8 cellular contexts compared by ENCODE assay signal in the genomic region with DNA sequence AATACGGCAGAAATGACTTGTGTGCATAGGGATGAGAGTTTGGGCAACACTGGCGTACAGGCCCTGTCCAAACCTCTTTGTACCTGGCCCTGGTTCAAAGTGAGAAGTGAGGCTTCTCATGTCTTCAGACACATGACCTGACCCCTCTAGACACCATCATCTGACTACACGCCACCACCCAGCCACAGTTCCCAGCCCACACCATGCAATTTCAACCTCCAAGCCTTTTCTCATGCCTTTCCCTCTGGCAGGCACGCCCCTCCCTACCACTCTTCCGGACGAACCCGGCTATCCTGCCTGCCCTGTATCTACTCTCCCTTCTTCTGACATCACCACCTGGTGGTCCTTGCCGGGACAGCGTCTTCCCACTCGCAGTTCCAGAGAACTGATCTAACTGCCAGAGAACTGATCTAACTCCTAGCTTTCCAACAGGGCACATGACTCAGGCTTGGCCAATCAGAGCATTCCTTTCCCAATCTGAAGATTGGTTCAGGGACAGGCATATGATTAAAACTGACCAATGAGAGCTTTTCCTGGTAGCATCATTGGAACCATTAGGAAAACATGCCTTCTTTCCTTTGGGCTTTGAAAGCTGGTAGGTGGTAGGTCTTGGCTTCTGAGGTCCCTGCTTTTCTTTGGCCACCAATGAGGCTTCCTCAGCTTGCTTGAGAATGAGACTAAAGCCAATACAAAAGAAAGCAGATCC. TPM values are rescaled to one million over a fixed set of nuclear protein-coding genes. Genes with fewer than 3 reads are reported as not detected.
DNase-seq lines count a peak whose midpoint lies in the region; ATAC-seq, FAIRE-seq and TF ChIP-seq lines count a peak whose summit lies in the region.

No MANE protein-coding gene starts in this region.

- ATAC-seq in CD4-positive, CD25-positive, alpha-beta regulatory T cell (ENCODE audit: low read depth in 2 of 2): no peak
- peak; percentile 38 for ATAC-seq in GM18870 (IDR thresholded peaks at IDR 0.05; ENCODE audit: unreplicated experiment)
- peak; percentile 49 for ATAC-seq in HG03354 (IDR thresholded peaks at IDR 0.05; ENCODE audit: poor library complexity, severe bottlenecking, unreplicated experiment)
- ATAC-seq in pancreas: peak; percentile 50 to 82 (median 74)

- DNase-seq in CD4-positive, CD25-positive, alpha-beta regulatory T cell: peak in 1 of 3 donors; percentile 40
- DNase-seq in NT2/D1 (ENCODE audit: low read depth, low spot score) (peak; percentile 94), glomerular visceral epithelial cell (ENCODE audit: extremely low spot score) (peak; percentile 77), pancreas (peak in 1 of 6 donors; percentile 50)
- DNase-seq in activated effector memory CD4-positive, alpha-beta T cell treated with Interleukin-2 at 50 U/mL for 16 hours: peak; percentile 15
- no peak for DNase-seq in NK-92 treated with Interleukin-12 subunit alpha and Interleukin-12 subunit beta, amount 100 ng/mL, for 24 hours (lab: John Stamatoyannopoulos, UW)

- H3K4me3 Mint-ChIP-seq in CD4-positive, CD25-positive, alpha-beta regulatory T cell: no peak overlapping the region

- no peak overlapping the region for H3K9ac ChIP-seq in NT2/D1 (ENCODE audit: insufficient read length, low read depth)

- peaks cover 11 to 47% (median 20%) of the 10 kb centered on the region in 4 donors for H3K4me1 Mint-ChIP-seq in CD4-positive, CD25-positive, alpha-beta regulatory T cell

- peak overlapping the region; percentile 53 for H3K27ac ChIP-seq in CD4-positive, CD25-positive, alpha-beta regulatory T cell (ENCODE audit: insufficient read depth, low read length, poor library complexity, severe bottlenecking)
- no peak overlapping the region for H3K27ac ChIP-seq in pancreas

- no peaks in the 10 kb centered on the region for H3K9me3 ChIP-seq in CD4-positive, CD25-positive, alpha-beta regulatory T cell (ENCODE audit: control insufficient read depth in 2 of 2, low read length in 2 of 2)
- H3K9me3 ChIP-seq in NT2/D1 (ENCODE audit: insufficient read depth, low read length): 0 out of 2 replicates have a peak, but pooled peaks cover 1% of the 10 kb centered on the region
- H3K9me3 ChIP-seq in pancreas: no peaks in the 10 kb centered on the region

- H3K27ac Mint-ChIP-seq in CD4-positive, CD25-positive, alpha-beta regulatory T cell: no peak overlapping the region

- H3K9me3 Mint-ChIP-seq in CD4-positive, CD25-positive, alpha-beta regulatory T cell: peaks cover 0 to 3% (median 0%) of the 10 kb centered on the region in 7 donors

- no peak for FAIRE-seq in pancreas (lab: Jason Lieb, UNC)

- WGBS in pancreas, 2 donors: 30 to 31% methylated on average over 10 of the region's 10 CpGs

- no peaks in the 10 kb centered on the region for H3K27me3 ChIP-seq in CD4-positive, CD25-positive, alpha-beta regulatory T cell (ENCODE audit: control insufficient read depth, insufficient read depth, low read length)
- H3K27me3 ChIP-seq in NT2/D1 (ENCODE audit: insufficient read depth, insufficient read length) (no peaks in the 10 kb centered on the region), pancreas (no peaks in the 10 kb centered on the region)

- intact Hi-C loops in pancreas (cut with DNase I): loop anchor here in 1 of 3 donors (5.0 kb wide), 2 partner anchors 143 to 198 kb away; no protein-coding TSS in a partner anchor

- H3K4me3 ChIP-seq in CD4-positive, CD25-positive, alpha-beta regulatory T cell (ENCODE audit: low read depth, low read length): no peak overlapping the region
- H3K4me3 ChIP-seq in NT2/D1 (ENCODE audit: insufficient read length, low read depth): no peak overlapping the region
- no peak overlapping the region for H3K4me3 ChIP-seq in pancreas

- no peaks in the 10 kb centered on the region for H3K36me3 ChIP-seq in CD4-positive, CD25-positive, alpha-beta regulatory T cell (ENCODE audit: control insufficient read depth, insufficient read depth, low read length)
- H3K36me3 ChIP-seq in NT2/D1 (ENCODE audit: insufficient read depth, insufficient read length, low read length) (no peaks in the 10 kb centered on the region), pancreas (no peaks in the 10 kb centered on the region)

- no peaks in the 10 kb centered on the region for H3K27me3 Mint-ChIP-seq in CD4-positive, CD25-positive, alpha-beta regulatory T cell

- no peaks in the 10 kb centered on the region for H3K36me3 Mint-ChIP-seq in CD4-positive, CD25-positive, alpha-beta regulatory T cell

- TF ChIP-seq CTCF in pancreas (IDR thresholded peaks at IDR 0.05): peak in 1 of 4 donors; percentile 23

- H3K4me1 ChIP-seq in CD4-positive, CD25-positive, alpha-beta regulatory T cell (ENCODE audit: control insufficient read depth, insufficient read depth, low read length, poor library complexity, severe bottlenecking): peaks cover 52% of the 10 kb centered on the region
- H3K4me1 ChIP-seq in NT2/D1 (ENCODE audit: insufficient read depth, insufficient read length) (peaks cover 6% of the 10 kb centered on the region), pancreas (no peaks in the 10 kb centered on the region)

RNA-seq across cellular contexts. Expression of gene IL21R, which starts 27.0 kb away (rescaled TPM):
- total RNA-seq in CD4-positive, CD25-positive, alpha-beta regulatory T cell: 63.1 TPM
- 10 to 100 TPM; 34.3 to 50.7 (median 37.3) TPM for polyA plus RNA-seq in CD4-positive, CD25-positive, alpha-beta regulatory T cell
- under 1 TPM in 4 of 6 donors, not detected in 2; 0.17 to 0.79 (median 0.53) TPM for total RNA-seq in pancreas
- under 1 TPM; 0.08 to 0.09 TPM for polyA plus RNA-seq in pancreas

Comparison
In these comparisons a context has a peak if more than half of its experiments do, and no peak if none do; other contexts are left out.
1. ATAC-seq: peak in GM18870 (single experiment), HG03354 (single experiment) and pancreas (4 of 4); none in CD4-positive, CD25-positive, alpha-beta regulatory T cell (0 of 2).
2. RNA of gene IL21R, which starts 27.0 kb away (total RNA-seq): 63.1 TPM in CD4-positive, CD25-positive, alpha-beta regulatory T cell (single experiment); 0.17 to 0.79 TPM in pancreas; every median in the first group is over 10 times any median in the second.